In the genomic region with DNA sequence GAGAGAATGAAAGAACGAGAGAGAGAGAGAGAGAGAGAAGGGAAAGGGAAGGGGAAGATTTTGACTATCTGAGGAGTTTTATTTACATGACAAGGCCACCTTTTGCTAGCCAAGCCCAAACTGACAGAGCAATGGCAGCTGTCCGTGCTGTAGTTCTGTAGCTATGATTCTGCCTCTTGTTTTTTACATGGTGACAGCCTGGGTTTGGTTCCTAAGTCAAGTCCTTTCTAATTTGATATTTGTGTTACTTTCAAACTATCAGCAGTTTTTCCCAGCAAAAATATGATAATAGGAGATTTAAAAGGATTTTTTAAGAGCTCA, we compare ENCODE assay signal across 30 cellular contexts.
"Had no signal": no experiment of that assay in that cellular context is flagged by ENCODE, and none has a peak within 500 bp of the region (broad histone marks: within the 10 kb centered on the region; RNA-seq: fewer than 3 reads in every experiment).

No MANE protein-coding gene starts in this region.

- FAIRE-seq: colon, keratinocyte had no signal

- H3K27ac ChIP-seq: epithelial cell of prostate, esophagus muscularis mucosa, gastrocnemius medialis, heart right ventricle, parathyroid adenoma, prostate gland, right lobe of liver, spleen, stomach, thoracic aorta, transverse colon had no signal

- H3K4me3 ChIP-seq: esophagus muscularis mucosa, gastrocnemius medialis, heart right ventricle, lung, prostate gland, right lobe of liver, spleen, stomach, thoracic aorta, transverse colon had no signal

- H3K9ac ChIP-seq: parathyroid adenoma had no signal

- H3K36me3 ChIP-seq: esophagus muscularis mucosa, gastrocnemius medialis, heart right ventricle, prostate gland, right lobe of liver, spleen, stomach, thoracic aorta, transverse colon had no signal

- H2AFZ ChIP-seq: parathyroid adenoma had no signal

- H3K4me3 Mint-ChIP-seq: dendritic cell treated with granulocyte-macrophage colony-stimulating factor and Interleukin-4, amounts not matched to agents 40 ng/mL and 50 ng/mL, for 4 days; effector memory CD8-positive, alpha-beta T cell; immature natural killer cell; natural killer cell treated with Interleukin-12 subunit alpha and Interleukin-12 subunit beta and Interleukin-15 and Interleukin-18, amount 100 ng/mL, for 72 hours; stimulated activated naive B cell treated with anti-CD40 and anti-IgM and Interleukin-4, amounts not matched to agents 10 μg/mL and 1 μg/mL and 100 μg/mL, for 72 hours had no signal

- H3K36me3 Mint-ChIP-seq: immature natural killer cell; natural killer cell treated with Interleukin-12 subunit alpha and Interleukin-12 subunit beta and Interleukin-15 and Interleukin-18, amount 100 ng/mL, for 72 hours had no signal

- H3K27ac Mint-ChIP-seq: dendritic cell treated with granulocyte-macrophage colony-stimulating factor and Interleukin-4, amounts not matched to agents 40 ng/mL and 50 ng/mL, for 4 days; effector memory CD8-positive, alpha-beta T cell; immature natural killer cell; natural killer cell treated with Interleukin-12 subunit alpha and Interleukin-12 subunit beta and Interleukin-15 and Interleukin-18, amount 100 ng/mL, for 72 hours; stimulated activated naive B cell treated with anti-CD40 and anti-IgM and Interleukin-4, amounts not matched to agents 10 μg/mL and 1 μg/mL and 100 μg/mL, for 72 hours had no signal

- H3K4me1 Mint-ChIP-seq: immature natural killer cell; stimulated activated naive B cell treated with anti-CD40 and anti-IgM and Interleukin-4, amounts not matched to agents 10 μg/mL and 1 μg/mL and 100 μg/mL, for 72 hours had no signal

- H3K4me1 ChIP-seq: esophagus muscularis mucosa, gastrocnemius medialis, parathyroid adenoma, prostate gland, right lobe of liver, spleen, stomach, transverse colon had no signal

- DNase-seq: effector memory CD8-positive, alpha-beta T cell; gastrocnemius medialis; heart right ventricle; hypothalamus; immature natural killer cell; left cardiac atrium; left ventricle myocardium superior; mesenchymal stem cell; midbrain; occipital lobe; retina; right lobe of liver; spleen; stimulated activated CD4-positive, alpha-beta T cell treated with anti-CD3 and anti-CD28 coated beads, Interleukin-15, amount 100 ng/mL, for 24 hours; stimulated activated CD4-positive, alpha-beta T cell treated with anti-CD3 and anti-CD28 coated beads, Interleukin-1b, Interleukin-23, amount 100 ng/mL, for 48 hours; stimulated activated CD4-positive, alpha-beta T cell treated with anti-CD3 and anti-CD28 coated beads, Interleukin-4, amount 100 ng/mL, for 24 hours; stimulated activated naive B cell treated with anti-CD40 and anti-IgM and Interleukin-4, amounts not matched to agents 10 μg/mL and 1 μg/mL and 100 μg/mL, for 72 hours; stomach; substantia nigra; transverse colon had no signal

- H3K9me3 Mint-ChIP-seq: effector memory CD8-positive, alpha-beta T cell; natural killer cell treated with Interleukin-12 subunit alpha and Interleukin-12 subunit beta and Interleukin-15 and Interleukin-18, amount 100 ng/mL, for 72 hours; stimulated activated naive B cell treated with anti-CD40 and anti-IgM and Interleukin-4, amounts not matched to agents 10 μg/mL and 1 μg/mL and 100 μg/mL, for 72 hours had no signal

- H3K27me3 ChIP-seq: esophagus muscularis mucosa, gastrocnemius medialis, heart right ventricle, right lobe of liver, stomach, transverse colon had no signal

- H3K79me2 ChIP-seq: parathyroid adenoma had no signal

- H3K9me3 ChIP-seq: esophagus muscularis mucosa, gastrocnemius medialis, prostate gland, right lobe of liver, stomach, thoracic aorta, transverse colon had no signal
